8 cellular contexts compared by ENCODE assay signal in genomic region chr5:132557425-132557805, GRCh38. TPM values are rescaled to one million over a fixed set of nuclear protein-coding genes. Genes with fewer than 3 reads are reported as not detected.
DNase-seq lines count a peak whose midpoint lies in the region; ATAC-seq and TF ChIP-seq lines count a peak whose summit lies in the region.

No MANE protein-coding gene starts in this region.

- H3K27ac Mint-ChIP-seq in CD4-positive, CD25-positive, alpha-beta regulatory T cell = peak overlapping the region; percentile 85 to 99 (median 96)
- H3K27ac Mint-ChIP-seq in T-helper 1 cell treated with Interleukin-12 subunit alpha and Interleukin-12 subunit beta and Interleukin-4 antibody, amounts not matched to agents 30 μg/mL and 1 μg/mL, for 36 hours = peak overlapping the region; percentile 95

- 0 to 1% methylated on average over 11 to 14 of the region's 14 CpGs for WGBS in lower leg skin, 2 donors

- DNase-seq in CD4-positive, CD25-positive, alpha-beta regulatory T cell = peak in 1 of 3 donors; percentile 68
- DNase-seq in choroid plexus epithelial cell (ENCODE audit: low read depth) = peak; percentile 33
- peak in 1 of 2 donors; percentile 24 for DNase-seq in lower leg skin (ENCODE audit: low spot score in 2 of 2)
- peak; percentile 59 for DNase-seq in stimulated activated CD8-positive, alpha-beta memory T cell treated with anti-CD3 and anti-CD28 coated beads, Interleukin-4, amount 100 ng/mL, for 48 hours
- no peak for DNase-seq in GM19240 (ENCODE audit: insufficient read length, low spot score)

- H3K27me3 Mint-ChIP-seq in CD4-positive, CD25-positive, alpha-beta regulatory T cell = peaks cover 9% of the 10 kb centered on the region
- H3K27me3 Mint-ChIP-seq in T-helper 1 cell treated with Interleukin-12 subunit alpha and Interleukin-12 subunit beta and Interleukin-4 antibody, amounts not matched to agents 30 μg/mL and 1 μg/mL, for 36 hours (ENCODE audit: low read depth) = no peaks in the 10 kb centered on the region

- intact Hi-C loops in lower leg skin (cut with DNase I; ENCODE audit: low total_unique reads) = no loop called here

- peak overlapping the region; percentile 80 for H3K27ac ChIP-seq in CD4-positive, CD25-positive, alpha-beta regulatory T cell (ENCODE audit: insufficient read depth, low read length, poor library complexity, severe bottlenecking)

- peaks cover 18 to 45% (median 27%) of the 10 kb centered on the region in 4 donors for H3K4me1 Mint-ChIP-seq in CD4-positive, CD25-positive, alpha-beta regulatory T cell
- H3K4me1 Mint-ChIP-seq in T-helper 1 cell treated with Interleukin-12 subunit alpha and Interleukin-12 subunit beta and Interleukin-4 antibody, amounts not matched to agents 30 μg/mL and 1 μg/mL, for 36 hours (ENCODE audit: low read depth) = peaks cover 22% of the 10 kb centered on the region

- peak overlapping the region; percentile 91 for H3K4me3 ChIP-seq in CD4-positive, CD25-positive, alpha-beta regulatory T cell (ENCODE audit: low read depth, low read length)
- H3K4me3 ChIP-seq in choroid plexus epithelial cell (ENCODE audit: low read depth, low read length) (peak overlapping the region; percentile 87), lower leg skin (ENCODE audit: low read depth, poor library complexity, severe bottlenecking) (peak overlapping the region; percentile 82)

- peaks cover 0 to 3% (median 0%) of the 10 kb centered on the region in 7 donors for H3K9me3 Mint-ChIP-seq in CD4-positive, CD25-positive, alpha-beta regulatory T cell
- no peaks in the 10 kb centered on the region for H3K9me3 Mint-ChIP-seq in T-helper 1 cell treated with Interleukin-12 subunit alpha and Interleukin-12 subunit beta and Interleukin-4 antibody, amounts not matched to agents 30 μg/mL and 1 μg/mL, for 36 hours

- H3K4me1 ChIP-seq in CD4-positive, CD25-positive, alpha-beta regulatory T cell (ENCODE audit: control insufficient read depth, insufficient read depth, low read length, poor library complexity, severe bottlenecking) = peaks cover 22% of the 10 kb centered on the region

- TF ChIP-seq POLR2A in lower leg skin (IDR thresholded peaks at IDR 0.05) = no peak

- H3K4me3 Mint-ChIP-seq in CD4-positive, CD25-positive, alpha-beta regulatory T cell = peak overlapping the region; percentile 97 to 99 (median 98)
- peak overlapping the region; percentile 92 for H3K4me3 Mint-ChIP-seq in T-helper 1 cell treated with Interleukin-12 subunit alpha and Interleukin-12 subunit beta and Interleukin-4 antibody, amounts not matched to agents 30 μg/mL and 1 μg/mL, for 36 hours

- no peaks in the 10 kb centered on the region for H3K27me3 ChIP-seq in CD4-positive, CD25-positive, alpha-beta regulatory T cell (ENCODE audit: control insufficient read depth, insufficient read depth, low read length)

- no peak for TF ChIP-seq CTCF in choroid plexus epithelial cell (conservative IDR thresholded peaks at IDR 0.05; ENCODE audit: low read depth, low read length)
- TF ChIP-seq CTCF in lower leg skin (IDR thresholded peaks at IDR 0.05) = no peak

- no peaks in the 10 kb centered on the region for H3K9me3 ChIP-seq in CD4-positive, CD25-positive, alpha-beta regulatory T cell (ENCODE audit: control insufficient read depth in 2 of 2, low read length in 2 of 2)

- H3K36me3 Mint-ChIP-seq in CD4-positive, CD25-positive, alpha-beta regulatory T cell = no peaks in the 10 kb centered on the region
- H3K36me3 Mint-ChIP-seq in T-helper 1 cell treated with Interleukin-12 subunit alpha and Interleukin-12 subunit beta and Interleukin-4 antibody, amounts not matched to agents 30 μg/mL and 1 μg/mL, for 36 hours (ENCODE audit: low read depth) = peaks cover 2% of the 10 kb centered on the region

- H3K36me3 ChIP-seq in CD4-positive, CD25-positive, alpha-beta regulatory T cell (ENCODE audit: control insufficient read depth, insufficient read depth, low read length) = peaks cover 15% of the 10 kb centered on the region

- no peak for ATAC-seq in CD4-positive, CD25-positive, alpha-beta regulatory T cell (ENCODE audit: low read depth in 2 of 2)
- peak; percentile 35 for ATAC-seq in GM19023 (IDR thresholded peaks at IDR 0.05; ENCODE audit: unreplicated experiment)
- ATAC-seq in HG03575 (IDR thresholded peaks at IDR 0.05; ENCODE audit: extremely low read depth, insufficient number of reproducible peaks, low FRiP score, unreplicated experiment) = peak; percentile 20

RNA-seq across cellular contexts. Expression of gene RAD50, which starts 0.6 kb away (rescaled TPM):
- total RNA-seq in CD4-positive, CD25-positive, alpha-beta regulatory T cell = 17.8 TPM
- 10 to 100 TPM; 10.8 to 14.2 (median 12.8) TPM for polyA plus RNA-seq in CD4-positive, CD25-positive, alpha-beta regulatory T cell
- total RNA-seq in lower leg skin = 10 to 100 TPM; 21.7 to 37.1 (median 24.6) TPM

RNA-seq across cellular contexts. Expression of gene IL5, which starts 14.1 kb away (rescaled TPM):
- total RNA-seq in CD4-positive, CD25-positive, alpha-beta regulatory T cell = not detected
- not detected for polyA plus RNA-seq in CD4-positive, CD25-positive, alpha-beta regulatory T cell
- not detected for total RNA-seq in lower leg skin

Comparison
In these comparisons a context has a peak if more than half of its experiments do, and no peak if none do; other contexts are left out.
1. ATAC-seq: peak in GM19023 (single experiment) and HG03575 (single experiment); none in CD4-positive, CD25-positive, alpha-beta regulatory T cell (0 of 2).
2. Peak in every context shown above with its lines, with median percentiles within 50 percentile points of each other: H3K4me3 ChIP-seq.